ENCODE assay signal across 13 cellular contexts in the genomic region with DNA sequence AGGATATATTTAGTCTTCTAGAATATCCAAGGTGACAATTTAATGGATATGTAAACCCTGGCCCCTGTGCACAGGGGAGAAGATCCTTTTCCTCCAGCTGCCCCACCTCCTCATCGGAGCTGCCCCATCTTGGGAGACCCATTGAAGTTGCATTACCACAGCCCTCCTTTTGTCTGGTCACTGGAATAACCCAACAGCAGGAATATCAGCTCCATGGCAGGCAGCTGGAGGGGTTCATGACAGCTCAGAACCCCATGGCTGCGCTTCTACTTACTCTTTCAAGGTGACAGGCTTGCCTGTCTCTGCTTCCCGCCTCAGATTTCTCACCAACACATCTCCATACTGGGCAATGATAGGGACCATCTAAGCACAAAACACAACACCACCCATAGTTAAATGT. TPM values are rescaled to one million over a fixed set of nuclear protein-coding genes. Genes with fewer than 3 reads are reported as not detected.
DNase-seq lines count a peak whose midpoint lies in the region; ATAC-seq and FAIRE-seq lines count a peak whose summit lies in the region.
"Not testable (repeated sequence)": the region's sequence is repeated elsewhere in the genome, so short reads cannot be mapped to it uniquely, and the experiment has no call there.
"Had no signal": no experiment of that assay in that cellular context is flagged by ENCODE, and none has a peak within 500 bp of the region (broad histone marks: within the 10 kb centered on the region; RNA-seq: fewer than 3 reads in every experiment).

No MANE protein-coding gene starts in this region.

- peak; percentile 44 for FAIRE-seq in urothelium cell line (lab: Jason Lieb, UNC)

- DNase-seq in left lobe of liver (ENCODE audit: low spot score); urothelium cell line (ENCODE audit: low spot score): not testable (repeated sequence)

- peak; percentile 23 for ATAC-seq in left lobe of liver

RNA-seq across cellular contexts. Expression of gene CYP3A4, which starts 14.5 kb away (rescaled TPM):
- total RNA-seq in left lobe of liver: 1,005 TPM
- total RNA-seq: A172; A673; B cell; Caco-2; Calu3; CD4-positive, alpha-beta memory T cell; CD4-positive, alpha-beta T cell; CD4-positive, CD25-positive, alpha-beta regulatory T cell; CD8-positive, alpha-beta memory T cell; CD8-positive, alpha-beta T cell had no signal

RNA-seq across cellular contexts. Expression of gene CYP3A7, which starts 34.5 kb away (rescaled TPM):
- total RNA-seq in left lobe of liver: 17.5 TPM
- total RNA-seq: A172; A673; B cell; Caco-2; CD4-positive, alpha-beta memory T cell; CD4-positive, alpha-beta T cell; CD4-positive, CD25-positive, alpha-beta regulatory T cell; CD8-positive, alpha-beta memory T cell; CD8-positive, alpha-beta T cell; Daoy had no signal

RNA-seq across cellular contexts. Expression of gene CYP3A43, which starts 58.3 kb away (rescaled TPM):
- 27.3 TPM for total RNA-seq in left lobe of liver
- total RNA-seq: A172; A673; B cell; Caco-2; Calu3; CD4-positive, alpha-beta memory T cell; CD4-positive, alpha-beta T cell; CD4-positive, CD25-positive, alpha-beta regulatory T cell; CD8-positive, alpha-beta memory T cell; CD8-positive, alpha-beta T cell; Daoy had no signal
